In the genomic region with DNA sequence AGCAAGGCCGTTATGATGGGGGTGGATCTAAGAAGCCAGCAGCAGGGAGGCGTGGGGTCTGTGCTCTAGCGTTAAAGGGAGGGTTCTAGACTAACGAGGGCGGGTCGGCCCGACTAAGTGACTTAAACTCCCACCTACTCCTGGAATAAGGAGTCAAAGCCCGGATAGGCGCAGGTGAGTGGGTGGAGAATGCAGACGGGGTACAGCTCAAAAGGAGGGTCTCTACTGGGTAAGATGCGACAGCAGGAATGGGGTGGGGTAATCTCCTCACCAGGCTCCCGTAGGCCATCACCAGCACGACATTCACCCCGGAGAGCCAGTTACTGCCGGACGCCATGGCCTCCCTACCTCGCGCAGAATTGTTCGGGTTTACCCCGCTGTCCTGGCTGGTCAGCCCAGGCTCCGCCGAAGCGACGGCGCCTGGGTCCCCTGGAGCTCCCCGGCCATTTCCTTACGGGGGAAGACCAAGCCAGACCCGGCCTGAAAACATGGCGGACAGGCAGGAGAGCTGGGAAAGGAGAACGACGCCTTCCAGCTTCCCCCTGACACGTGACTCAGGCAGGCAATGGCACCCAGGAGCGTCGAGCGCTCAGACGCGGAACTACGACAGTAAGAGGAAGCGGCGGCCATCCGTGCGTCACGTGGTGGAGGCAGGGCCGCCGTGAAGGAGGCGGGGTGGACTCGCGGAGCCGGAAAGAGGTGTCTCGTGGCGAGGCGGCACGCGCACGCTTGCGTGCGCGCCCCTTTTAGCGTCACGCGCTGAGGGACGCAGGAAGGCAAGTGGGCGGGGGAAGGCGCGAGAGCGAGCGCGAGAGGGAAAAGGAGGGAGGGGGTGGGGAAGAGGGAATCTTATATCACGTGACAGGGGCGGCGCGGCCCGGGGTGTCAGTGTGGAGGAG, we compare ENCODE assay signal across 1 cellular context.
TF ChIP-seq lines count a peak whose summit lies in the region.

A gene with protein sequence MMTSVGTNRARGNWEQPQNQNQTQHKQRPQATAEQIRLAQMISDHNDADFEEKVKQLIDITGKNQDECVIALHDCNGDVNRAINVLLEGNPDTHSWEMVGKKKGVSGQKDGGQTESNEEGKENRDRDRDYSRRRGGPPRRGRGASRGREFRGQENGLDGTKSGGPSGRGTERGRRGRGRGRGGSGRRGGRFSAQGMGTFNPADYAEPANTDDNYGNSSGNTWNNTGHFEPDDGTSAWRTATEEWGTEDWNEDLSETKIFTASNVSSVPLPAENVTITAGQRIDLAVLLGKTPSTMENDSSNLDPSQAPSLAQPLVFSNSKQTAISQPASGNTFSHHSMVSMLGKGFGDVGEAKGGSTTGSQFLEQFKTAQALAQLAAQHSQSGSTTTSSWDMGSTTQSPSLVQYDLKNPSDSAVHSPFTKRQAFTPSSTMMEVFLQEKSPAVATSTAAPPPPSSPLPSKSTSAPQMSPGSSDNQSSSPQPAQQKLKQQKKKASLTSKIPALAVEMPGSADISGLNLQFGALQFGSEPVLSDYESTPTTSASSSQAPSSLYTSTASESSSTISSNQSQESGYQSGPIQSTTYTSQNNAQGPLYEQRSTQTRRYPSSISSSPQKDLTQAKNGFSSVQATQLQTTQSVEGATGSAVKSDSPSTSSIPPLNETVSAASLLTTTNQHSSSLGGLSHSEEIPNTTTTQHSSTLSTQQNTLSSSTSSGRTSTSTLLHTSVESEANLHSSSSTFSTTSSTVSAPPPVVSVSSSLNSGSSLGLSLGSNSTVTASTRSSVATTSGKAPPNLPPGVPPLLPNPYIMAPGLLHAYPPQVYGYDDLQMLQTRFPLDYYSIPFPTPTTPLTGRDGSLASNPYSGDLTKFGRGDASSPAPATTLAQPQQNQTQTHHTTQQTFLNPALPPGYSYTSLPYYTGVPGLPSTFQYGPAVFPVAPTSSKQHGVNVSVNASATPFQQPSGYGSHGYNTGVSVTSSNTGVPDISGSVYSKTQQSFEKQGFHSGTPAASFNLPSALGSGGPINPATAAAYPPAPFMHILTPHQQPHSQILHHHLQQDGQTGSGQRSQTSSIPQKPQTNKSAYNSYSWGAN (plus strand): TSS at position 885 of the 899 bp plus-strand sequence. CDS start 4,169 bp downstream, outside the sequence.

TF ChIP-seq in HepG2, 621 proteins besides CTCF, POLR2A, EP300 and RAD21 (continued from another document):
- TF ChIP-seq, protein P1, sequence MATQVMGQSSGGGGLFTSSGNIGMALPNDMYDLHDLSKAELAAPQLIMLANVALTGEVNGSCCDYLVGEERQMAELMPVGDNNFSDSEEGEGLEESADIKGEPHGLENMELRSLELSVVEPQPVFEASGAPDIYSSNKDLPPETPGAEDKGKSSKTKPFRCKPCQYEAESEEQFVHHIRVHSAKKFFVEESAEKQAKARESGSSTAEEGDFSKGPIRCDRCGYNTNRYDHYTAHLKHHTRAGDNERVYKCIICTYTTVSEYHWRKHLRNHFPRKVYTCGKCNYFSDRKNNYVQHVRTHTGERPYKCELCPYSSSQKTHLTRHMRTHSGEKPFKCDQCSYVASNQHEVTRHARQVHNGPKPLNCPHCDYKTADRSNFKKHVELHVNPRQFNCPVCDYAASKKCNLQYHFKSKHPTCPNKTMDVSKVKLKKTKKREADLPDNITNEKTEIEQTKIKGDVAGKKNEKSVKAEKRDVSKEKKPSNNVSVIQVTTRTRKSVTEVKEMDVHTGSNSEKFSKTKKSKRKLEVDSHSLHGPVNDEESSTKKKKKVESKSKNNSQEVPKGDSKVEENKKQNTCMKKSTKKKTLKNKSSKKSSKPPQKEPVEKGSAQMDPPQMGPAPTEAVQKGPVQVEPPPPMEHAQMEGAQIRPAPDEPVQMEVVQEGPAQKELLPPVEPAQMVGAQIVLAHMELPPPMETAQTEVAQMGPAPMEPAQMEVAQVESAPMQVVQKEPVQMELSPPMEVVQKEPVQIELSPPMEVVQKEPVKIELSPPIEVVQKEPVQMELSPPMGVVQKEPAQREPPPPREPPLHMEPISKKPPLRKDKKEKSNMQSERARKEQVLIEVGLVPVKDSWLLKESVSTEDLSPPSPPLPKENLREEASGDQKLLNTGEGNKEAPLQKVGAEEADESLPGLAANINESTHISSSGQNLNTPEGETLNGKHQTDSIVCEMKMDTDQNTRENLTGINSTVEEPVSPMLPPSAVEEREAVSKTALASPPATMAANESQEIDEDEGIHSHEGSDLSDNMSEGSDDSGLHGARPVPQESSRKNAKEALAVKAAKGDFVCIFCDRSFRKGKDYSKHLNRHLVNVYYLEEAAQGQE (IDR thresholded peaks at IDR 0.05; ENCODE audit: borderline replicate concordance in 1 of 2, low read depth in 1 of 2, low read length in 2 of 2) = no peak
- TF ChIP-seq ZMYM4 (CRISPR knock-in tag; IDR thresholded peaks at IDR 0.05) (peak; percentile 89), SOX6 (IDR thresholded peaks at IDR 0.05) (no peak), SOX6 (CRISPR knock-in tag; IDR thresholded peaks at IDR 0.05) (peak; percentile 75), KAT2B (IDR thresholded peaks at IDR 0.05; ENCODE audit: borderline replicate concordance, low read depth, low read length) (no peak), ZNF20 (CRISPR knock-in tag; IDR thresholded peaks at IDR 0.05) (no peak)
- TF ChIP-seq, protein P2, sequence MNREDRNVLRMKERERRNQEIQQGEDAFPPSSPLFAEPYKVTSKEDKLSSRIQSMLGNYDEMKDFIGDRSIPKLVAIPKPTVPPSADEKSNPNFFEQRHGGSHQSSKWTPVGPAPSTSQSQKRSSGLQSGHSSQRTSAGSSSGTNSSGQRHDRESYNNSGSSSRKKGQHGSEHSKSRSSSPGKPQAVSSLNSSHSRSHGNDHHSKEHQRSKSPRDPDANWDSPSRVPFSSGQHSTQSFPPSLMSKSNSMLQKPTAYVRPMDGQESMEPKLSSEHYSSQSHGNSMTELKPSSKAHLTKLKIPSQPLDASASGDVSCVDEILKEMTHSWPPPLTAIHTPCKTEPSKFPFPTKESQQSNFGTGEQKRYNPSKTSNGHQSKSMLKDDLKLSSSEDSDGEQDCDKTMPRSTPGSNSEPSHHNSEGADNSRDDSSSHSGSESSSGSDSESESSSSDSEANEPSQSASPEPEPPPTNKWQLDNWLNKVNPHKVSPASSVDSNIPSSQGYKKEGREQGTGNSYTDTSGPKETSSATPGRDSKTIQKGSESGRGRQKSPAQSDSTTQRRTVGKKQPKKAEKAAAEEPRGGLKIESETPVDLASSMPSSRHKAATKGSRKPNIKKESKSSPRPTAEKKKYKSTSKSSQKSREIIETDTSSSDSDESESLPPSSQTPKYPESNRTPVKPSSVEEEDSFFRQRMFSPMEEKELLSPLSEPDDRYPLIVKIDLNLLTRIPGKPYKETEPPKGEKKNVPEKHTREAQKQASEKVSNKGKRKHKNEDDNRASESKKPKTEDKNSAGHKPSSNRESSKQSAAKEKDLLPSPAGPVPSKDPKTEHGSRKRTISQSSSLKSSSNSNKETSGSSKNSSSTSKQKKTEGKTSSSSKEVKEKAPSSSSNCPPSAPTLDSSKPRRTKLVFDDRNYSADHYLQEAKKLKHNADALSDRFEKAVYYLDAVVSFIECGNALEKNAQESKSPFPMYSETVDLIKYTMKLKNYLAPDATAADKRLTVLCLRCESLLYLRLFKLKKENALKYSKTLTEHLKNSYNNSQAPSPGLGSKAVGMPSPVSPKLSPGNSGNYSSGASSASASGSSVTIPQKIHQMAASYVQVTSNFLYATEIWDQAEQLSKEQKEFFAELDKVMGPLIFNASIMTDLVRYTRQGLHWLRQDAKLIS (CRISPR knock-in tag; IDR thresholded peaks at IDR 0.05) = peak; percentile 90
- TF ChIP-seq, protein P3, sequence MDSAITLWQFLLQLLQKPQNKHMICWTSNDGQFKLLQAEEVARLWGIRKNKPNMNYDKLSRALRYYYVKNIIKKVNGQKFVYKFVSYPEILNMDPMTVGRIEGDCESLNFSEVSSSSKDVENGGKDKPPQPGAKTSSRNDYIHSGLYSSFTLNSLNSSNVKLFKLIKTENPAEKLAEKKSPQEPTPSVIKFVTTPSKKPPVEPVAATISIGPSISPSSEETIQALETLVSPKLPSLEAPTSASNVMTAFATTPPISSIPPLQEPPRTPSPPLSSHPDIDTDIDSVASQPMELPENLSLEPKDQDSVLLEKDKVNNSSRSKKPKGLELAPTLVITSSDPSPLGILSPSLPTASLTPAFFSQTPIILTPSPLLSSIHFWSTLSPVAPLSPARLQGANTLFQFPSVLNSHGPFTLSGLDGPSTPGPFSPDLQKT (CRISPR knock-in tag; IDR thresholded peaks at IDR 0.05; ENCODE audit: borderline replicate concordance) = 0 out of 2 replicates have a peak, but pooled peaks have one; percentile 10
- TF ChIP-seq, protein P4, sequence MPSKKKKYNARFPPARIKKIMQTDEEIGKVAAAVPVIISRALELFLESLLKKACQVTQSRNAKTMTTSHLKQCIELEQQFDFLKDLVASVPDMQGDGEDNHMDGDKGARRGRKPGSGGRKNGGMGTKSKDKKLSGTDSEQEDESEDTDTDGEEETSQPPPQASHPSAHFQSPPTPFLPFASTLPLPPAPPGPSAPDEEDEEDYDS (CRISPR knock-in tag; IDR thresholded peaks at IDR 0.05) = peak; percentile 75
- TF ChIP-seq, protein P5, sequence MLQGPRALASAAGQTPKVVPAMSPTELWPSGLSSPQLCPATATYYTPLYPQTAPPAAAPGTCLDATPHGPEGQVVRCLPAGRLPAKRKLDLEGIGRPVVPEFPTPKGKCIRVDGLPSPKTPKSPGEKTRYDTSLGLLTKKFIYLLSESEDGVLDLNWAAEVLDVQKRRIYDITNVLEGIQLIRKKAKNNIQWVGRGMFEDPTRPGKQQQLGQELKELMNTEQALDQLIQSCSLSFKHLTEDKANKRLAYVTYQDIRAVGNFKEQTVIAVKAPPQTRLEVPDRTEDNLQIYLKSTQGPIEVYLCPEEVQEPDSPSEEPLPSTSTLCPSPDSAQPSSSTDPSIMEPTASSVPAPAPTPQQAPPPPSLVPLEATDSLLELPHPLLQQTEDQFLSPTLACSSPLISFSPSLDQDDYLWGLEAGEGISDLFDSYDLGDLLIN (CRISPR knock-in tag; IDR thresholded peaks at IDR 0.05; ENCODE audit: borderline replicate concordance) = no peak; the same call in 1 of the 2 replicates
